ENCODE assay signal across 8 cellular contexts in the genomic region with DNA sequence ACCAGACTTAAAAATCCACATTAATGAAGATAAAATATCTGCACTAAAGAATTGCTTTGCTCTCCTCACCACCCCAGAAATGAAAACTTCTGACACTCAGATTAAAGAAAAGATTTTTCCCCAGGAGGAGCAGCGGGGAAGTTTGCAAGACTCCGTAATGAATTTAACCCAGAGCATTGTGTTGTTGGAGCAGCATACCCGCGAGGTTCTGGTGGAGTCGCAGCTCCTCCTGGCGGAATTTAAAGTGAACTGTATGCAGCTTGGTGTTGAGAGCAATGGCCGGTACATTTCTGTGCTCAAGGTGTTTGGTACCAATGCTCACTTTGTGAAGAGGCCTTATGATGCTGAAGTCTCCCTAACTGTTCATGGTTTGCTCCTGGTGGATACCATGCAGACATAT. TPM values are rescaled to one million over a fixed set of nuclear protein-coding genes. Genes with fewer than 3 reads are reported as not detected.
DNase-seq lines count a peak whose midpoint lies in the region; ATAC-seq and TF ChIP-seq lines count a peak whose summit lies in the region.

No MANE protein-coding gene starts in this region.

- TF ChIP-seq CTCF in GM06990 (IDR thresholded peaks at IDR 0.05; ENCODE audit: insufficient read depth, low read length, poor library complexity, severe bottlenecking) (peak; percentile 30), OCI-LY3 (IDR thresholded peaks at IDR 0.05; ENCODE audit: low read depth, low read length) (peak; percentile 36), psoas muscle (IDR thresholded peaks at IDR 0.05) (peak; percentile 37)

- no peak overlapping the region for H3K4me2 ChIP-seq in OCI-LY3 (ENCODE audit: low read length)

- H3K36me3 ChIP-seq in GM06990 (ENCODE audit: control insufficient read depth, insufficient read depth, low read length) (peaks cover 5% of the 10 kb centered on the region), OCI-LY3 (replicated peaks; ENCODE audit: low read depth, low read length) (no peaks in the 10 kb centered on the region), psoas muscle (ENCODE audit: insufficient read depth in 1 of 2, low read depth in 1 of 2) (peaks cover 14 to 98% of the 10 kb centered on the region in 2 donors), MG63 (peaks cover 44% of the 10 kb centered on the region)

- H3K27me3 ChIP-seq in GM06990 (replicated peaks; ENCODE audit: control insufficient read depth, insufficient read depth, low read length) (no peaks in the 10 kb centered on the region), OCI-LY3 (ENCODE audit: low read depth, low read length) (no peaks in the 10 kb centered on the region), psoas muscle (ENCODE audit: insufficient read depth in 3 of 3, low read length in 2 of 3) (no peaks in the 10 kb centered on the region), MG63 (no peaks in the 10 kb centered on the region)

- ATAC-seq in psoas muscle: no peak
- ATAC-seq in GM19023 (IDR thresholded peaks at IDR 0.05; ENCODE audit: unreplicated experiment): no peak
- ATAC-seq in HG03095 (IDR thresholded peaks at IDR 0.05; ENCODE audit: unreplicated experiment): no peak

- no peaks in the 10 kb centered on the region for H3K79me2 ChIP-seq in OCI-LY3 (ENCODE audit: low read length)

- H3K4me1 ChIP-seq in OCI-LY3 (ENCODE audit: low read length): no peaks in the 10 kb centered on the region
- peaks cover 6% of the 10 kb centered on the region for H3K4me1 ChIP-seq in psoas muscle

- H3K9me3 ChIP-seq in OCI-LY3 (ENCODE audit: insufficient read depth, low read length): no peaks in the 10 kb centered on the region
- no peaks in the 10 kb centered on the region for H3K9me3 ChIP-seq in psoas muscle
- H3K9me3 ChIP-seq in MG63: no peaks in the 10 kb centered on the region

- no peak overlapping the region for H2AFZ ChIP-seq in OCI-LY3 (ENCODE audit: low read depth, low read length)

- 67 to 75% (median 71%) methylated on average over 7 of the region's 7 CpGs for WGBS in psoas muscle, 3 donors

- intact Hi-C loops in psoas muscle (cut with DNase I): loop anchor here in 1 of 2 donors (2.0 kb wide), 1 partner anchor 43 kb away; no protein-coding TSS in a partner anchor

- DNase-seq in GM06990 (ENCODE audit: extremely low read depth, insufficient read length): no peak
- peak; percentile 60 for DNase-seq in fibroblast of peridontal ligament (ENCODE audit: extremely low read depth)
- no peak for DNase-seq in psoas muscle
- DNase-seq in MG63: no peak
- no peak for DNase-seq in GM19240 (ENCODE audit: insufficient read length, low spot score)

- H3K27ac ChIP-seq in OCI-LY3 (ENCODE audit: low read length): no peak overlapping the region
- no peak overlapping the region for H3K27ac ChIP-seq in psoas muscle

- H4K20me1 ChIP-seq in OCI-LY3 (ENCODE audit: insufficient read depth, low read length): no peaks in the 10 kb centered on the region

- no peak overlapping the region for H3K9ac ChIP-seq in OCI-LY3 (ENCODE audit: low read length)

- H3K4me3 ChIP-seq in GM06990 (replicated peaks; ENCODE audit: low read depth, low read length) (no peak overlapping the region), OCI-LY3 (ENCODE audit: low read length) (no peak overlapping the region), psoas muscle (no peak overlapping the region), MG63 (no peak overlapping the region)

RNA-seq across cellular contexts. Expression of gene VPS13D, which starts 46.4 kb away (rescaled TPM):
- 10 to 100 TPM; 32.3 to 69.1 (median 51.1) TPM for total RNA-seq in psoas muscle
- 10 to 100 TPM; 19.9 to 45.3 (median 25.3) TPM for polyA plus RNA-seq in psoas muscle
- 12.1 and 16.2 TPM in 2 replicates for total RNA-seq in MG63 (2014; rRNA removed; shearing (Covaris generic); ENCODE audit: low replicate concordance)
